ENCODE assay signal across 1 cellular context in the genomic region with DNA sequence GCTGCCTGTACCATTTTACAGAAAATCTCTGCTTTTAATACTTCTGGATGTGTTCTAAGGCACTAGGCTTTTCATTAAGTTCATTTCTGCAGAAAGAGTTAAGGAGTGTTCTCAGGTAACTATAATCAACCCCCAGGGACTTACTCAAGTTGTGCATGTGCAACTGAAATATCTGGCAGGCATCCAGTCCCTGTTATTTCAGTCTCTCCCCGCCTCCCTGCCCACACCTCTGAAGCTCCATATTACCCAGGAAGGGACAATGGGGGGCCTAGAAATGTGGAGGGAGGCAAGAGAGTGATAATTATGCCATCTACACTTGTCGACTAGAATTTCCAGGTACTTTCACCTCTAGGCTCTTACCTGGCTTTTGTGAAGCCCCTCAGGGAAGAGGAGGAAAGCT.
TF ChIP-seq lines count a peak whose summit lies in the region.

No MANE protein-coding gene starts in this region.

TF ChIP-seq in H1, 55 proteins besides CTCF, POLR2A, EP300 and RAD21 (continued from another document):
- TF ChIP-seq, protein P1, sequence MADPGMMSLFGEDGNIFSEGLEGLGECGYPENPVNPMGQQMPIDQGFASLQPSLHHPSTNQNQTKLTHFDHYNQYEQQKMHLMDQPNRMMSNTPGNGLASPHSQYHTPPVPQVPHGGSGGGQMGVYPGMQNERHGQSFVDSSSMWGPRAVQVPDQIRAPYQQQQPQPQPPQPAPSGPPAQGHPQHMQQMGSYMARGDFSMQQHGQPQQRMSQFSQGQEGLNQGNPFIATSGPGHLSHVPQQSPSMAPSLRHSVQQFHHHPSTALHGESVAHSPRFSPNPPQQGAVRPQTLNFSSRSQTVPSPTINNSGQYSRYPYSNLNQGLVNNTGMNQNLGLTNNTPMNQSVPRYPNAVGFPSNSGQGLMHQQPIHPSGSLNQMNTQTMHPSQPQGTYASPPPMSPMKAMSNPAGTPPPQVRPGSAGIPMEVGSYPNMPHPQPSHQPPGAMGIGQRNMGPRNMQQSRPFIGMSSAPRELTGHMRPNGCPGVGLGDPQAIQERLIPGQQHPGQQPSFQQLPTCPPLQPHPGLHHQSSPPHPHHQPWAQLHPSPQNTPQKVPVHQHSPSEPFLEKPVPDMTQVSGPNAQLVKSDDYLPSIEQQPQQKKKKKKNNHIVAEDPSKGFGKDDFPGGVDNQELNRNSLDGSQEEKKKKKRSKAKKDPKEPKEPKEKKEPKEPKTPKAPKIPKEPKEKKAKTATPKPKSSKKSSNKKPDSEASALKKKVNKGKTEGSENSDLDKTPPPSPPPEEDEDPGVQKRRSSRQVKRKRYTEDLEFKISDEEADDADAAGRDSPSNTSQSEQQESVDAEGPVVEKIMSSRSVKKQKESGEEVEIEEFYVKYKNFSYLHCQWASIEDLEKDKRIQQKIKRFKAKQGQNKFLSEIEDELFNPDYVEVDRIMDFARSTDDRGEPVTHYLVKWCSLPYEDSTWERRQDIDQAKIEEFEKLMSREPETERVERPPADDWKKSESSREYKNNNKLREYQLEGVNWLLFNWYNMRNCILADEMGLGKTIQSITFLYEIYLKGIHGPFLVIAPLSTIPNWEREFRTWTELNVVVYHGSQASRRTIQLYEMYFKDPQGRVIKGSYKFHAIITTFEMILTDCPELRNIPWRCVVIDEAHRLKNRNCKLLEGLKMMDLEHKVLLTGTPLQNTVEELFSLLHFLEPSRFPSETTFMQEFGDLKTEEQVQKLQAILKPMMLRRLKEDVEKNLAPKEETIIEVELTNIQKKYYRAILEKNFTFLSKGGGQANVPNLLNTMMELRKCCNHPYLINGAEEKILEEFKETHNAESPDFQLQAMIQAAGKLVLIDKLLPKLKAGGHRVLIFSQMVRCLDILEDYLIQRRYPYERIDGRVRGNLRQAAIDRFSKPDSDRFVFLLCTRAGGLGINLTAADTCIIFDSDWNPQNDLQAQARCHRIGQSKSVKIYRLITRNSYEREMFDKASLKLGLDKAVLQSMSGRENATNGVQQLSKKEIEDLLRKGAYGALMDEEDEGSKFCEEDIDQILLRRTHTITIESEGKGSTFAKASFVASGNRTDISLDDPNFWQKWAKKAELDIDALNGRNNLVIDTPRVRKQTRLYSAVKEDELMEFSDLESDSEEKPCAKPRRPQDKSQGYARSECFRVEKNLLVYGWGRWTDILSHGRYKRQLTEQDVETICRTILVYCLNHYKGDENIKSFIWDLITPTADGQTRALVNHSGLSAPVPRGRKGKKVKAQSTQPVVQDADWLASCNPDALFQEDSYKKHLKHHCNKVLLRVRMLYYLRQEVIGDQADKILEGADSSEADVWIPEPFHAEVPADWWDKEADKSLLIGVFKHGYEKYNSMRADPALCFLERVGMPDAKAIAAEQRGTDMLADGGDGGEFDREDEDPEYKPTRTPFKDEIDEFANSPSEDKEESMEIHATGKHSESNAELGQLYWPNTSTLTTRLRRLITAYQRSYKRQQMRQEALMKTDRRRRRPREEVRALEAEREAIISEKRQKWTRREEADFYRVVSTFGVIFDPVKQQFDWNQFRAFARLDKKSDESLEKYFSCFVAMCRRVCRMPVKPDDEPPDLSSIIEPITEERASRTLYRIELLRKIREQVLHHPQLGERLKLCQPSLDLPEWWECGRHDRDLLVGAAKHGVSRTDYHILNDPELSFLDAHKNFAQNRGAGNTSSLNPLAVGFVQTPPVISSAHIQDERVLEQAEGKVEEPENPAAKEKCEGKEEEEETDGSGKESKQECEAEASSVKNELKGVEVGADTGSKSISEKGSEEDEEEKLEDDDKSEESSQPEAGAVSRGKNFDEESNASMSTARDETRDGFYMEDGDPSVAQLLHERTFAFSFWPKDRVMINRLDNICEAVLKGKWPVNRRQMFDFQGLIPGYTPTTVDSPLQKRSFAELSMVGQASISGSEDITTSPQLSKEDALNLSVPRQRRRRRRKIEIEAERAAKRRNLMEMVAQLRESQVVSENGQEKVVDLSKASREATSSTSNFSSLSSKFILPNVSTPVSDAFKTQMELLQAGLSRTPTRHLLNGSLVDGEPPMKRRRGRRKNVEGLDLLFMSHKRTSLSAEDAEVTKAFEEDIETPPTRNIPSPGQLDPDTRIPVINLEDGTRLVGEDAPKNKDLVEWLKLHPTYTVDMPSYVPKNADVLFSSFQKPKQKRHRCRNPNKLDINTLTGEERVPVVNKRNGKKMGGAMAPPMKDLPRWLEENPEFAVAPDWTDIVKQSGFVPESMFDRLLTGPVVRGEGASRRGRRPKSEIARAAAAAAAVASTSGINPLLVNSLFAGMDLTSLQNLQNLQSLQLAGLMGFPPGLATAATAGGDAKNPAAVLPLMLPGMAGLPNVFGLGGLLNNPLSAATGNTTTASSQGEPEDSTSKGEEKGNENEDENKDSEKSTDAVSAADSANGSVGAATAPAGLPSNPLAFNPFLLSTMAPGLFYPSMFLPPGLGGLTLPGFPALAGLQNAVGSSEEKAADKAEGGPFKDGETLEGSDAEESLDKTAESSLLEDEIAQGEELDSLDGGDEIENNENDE (IDR thresholded peaks at IDR 0.05; ENCODE audit: insufficient replicate concordance, low read length): no peak
- TF ChIP-seq RNF2 (IDR thresholded peaks at IDR 0.05; ENCODE audit: borderline replicate concordance, low read depth, low read length, missing control alignments, poor library complexity, severe bottlenecking) (no peak), BCL11A (IDR thresholded peaks at IDR 0.05; ENCODE audit: low read depth in 2 of 2, low read length in 2 of 2) (no peak), TCF12 (IDR thresholded peaks at IDR 0.05; ENCODE audit: low read depth, low read length) (no peak), KDM1A (IDR thresholded peaks at IDR 0.05; ENCODE audit: borderline replicate concordance, low read length) (no peak), JUND (IDR thresholded peaks at IDR 0.05; ENCODE audit: low read length) (no peak), ASH2L (IDR thresholded peaks at IDR 0.05; ENCODE audit: low read length) (no peak), SP4 (IDR thresholded peaks at IDR 0.05; ENCODE audit: low read length) (no peak), RBBP5 (IDR thresholded peaks at IDR 0.05; ENCODE audit: borderline replicate concordance, low read depth, low read length) (no peak), TEAD4 (IDR thresholded peaks at IDR 0.05; ENCODE audit: low read depth, low read length) (no peak), KDM5A (IDR thresholded peaks at IDR 0.05; ENCODE audit: low read length) (no peak), HDAC6 (IDR thresholded peaks at IDR 0.05; ENCODE audit: low read depth, low read length) (no peak)
- TF ChIP-seq, protein P2, sequence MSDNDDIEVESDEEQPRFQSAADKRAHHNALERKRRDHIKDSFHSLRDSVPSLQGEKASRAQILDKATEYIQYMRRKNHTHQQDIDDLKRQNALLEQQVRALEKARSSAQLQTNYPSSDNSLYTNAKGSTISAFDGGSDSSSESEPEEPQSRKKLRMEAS (IDR thresholded peaks at IDR 0.05): no peak
- TF ChIP-seq, protein P3, sequence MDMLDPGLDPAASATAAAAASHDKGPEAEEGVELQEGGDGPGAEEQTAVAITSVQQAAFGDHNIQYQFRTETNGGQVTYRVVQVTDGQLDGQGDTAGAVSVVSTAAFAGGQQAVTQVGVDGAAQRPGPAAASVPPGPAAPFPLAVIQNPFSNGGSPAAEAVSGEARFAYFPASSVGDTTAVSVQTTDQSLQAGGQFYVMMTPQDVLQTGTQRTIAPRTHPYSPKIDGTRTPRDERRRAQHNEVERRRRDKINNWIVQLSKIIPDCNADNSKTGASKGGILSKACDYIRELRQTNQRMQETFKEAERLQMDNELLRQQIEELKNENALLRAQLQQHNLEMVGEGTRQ (IDR thresholded peaks at IDR 0.05; ENCODE audit: low read length): no peak
